ENCODE assay signal across 39 cellular contexts in genomic region chr1:159441360-159441759, GRCh38. TPM values are rescaled to one million over a fixed set of nuclear protein-coding genes. Genes with fewer than 3 reads are reported as not detected.
"Had no signal": no experiment of that assay in that cellular context is flagged by ENCODE, and none has a peak within 500 bp of the region (broad histone marks: within the 10 kb centered on the region; RNA-seq: fewer than 3 reads in every experiment).

No MANE protein-coding gene starts in this region.

- H3K36me3 ChIP-seq: ascending aorta, cardiac muscle cell, colonic mucosa, gastrocnemius medialis, right lobe of liver, stomach, tibial nerve had no signal

- DNase-seq: activated CD4-positive, alpha-beta memory T cell treated with anti-CD3 and anti-CD28 coated beads for 36 hours; activated CD4-positive, alpha-beta T cell treated with anti-CD3 and anti-CD28 coated beads, Interleukin-2, amount 10 ng/mL, durations not matched to agents 24 days and 14 days; activated CD4-positive, CD25-positive, alpha-beta regulatory T cell treated with anti-CD3 and anti-CD28 coated beads, Interleukin-2, amount 50 U/mL, for 72 hours; activated CD8-positive, alpha-beta memory T cell treated with anti-CD3 and anti-CD28 coated beads, Interleukin-2, amount 50 U/mL, for 4 hours; activated gamma-delta T cell; activated naive CD4-positive, alpha-beta T cell treated with anti-CD3 and anti-CD28 coated beads, Interleukin-2, amount 10 ng/mL, durations not matched to agents 7 days and 5 days; activated naive CD8-positive, alpha-beta T cell treated with anti-CD3 and anti-CD28 coated beads, Interleukin-2, amount 10 ng/mL, durations not matched to agents 7 days and 5 days; activated T-cell treated with anti-CD3 and anti-CD28 coated beads, Interleukin-2, amount 50 U/mL, for 1 hour; cerebellar nuclear complex; colonic mucosa; dorsolateral prefrontal cortex; effector memory CD4-positive, alpha-beta T cell; erythroblast; gastrocnemius medialis; left cardiac atrium; left ventricle myocardium superior; right lobe of liver; stimulated activated CD4-positive, alpha-beta T cell treated with anti-CD3 and anti-CD28 coated beads, Interleukin-4, amount 100 ng/mL, for 4 hours; stimulated activated CD8-positive, alpha-beta memory T cell treated with anti-CD3 and anti-CD28 coated beads, Interleukin-4, amount 100 ng/mL, for 48 hours; stomach; T1000 had no signal

- H3K4me1 Mint-ChIP-seq: activated CD4-positive, alpha-beta T cell treated with anti-CD3 and anti-CD28 coated beads, Interleukin-2, amount 10 ng/mL, durations not matched to agents 24 days and 14 days; activated naive CD4-positive, alpha-beta T cell treated with anti-CD3 and anti-CD28 coated beads, Interleukin-2, amount 10 ng/mL, durations not matched to agents 7 days and 5 days; activated naive CD8-positive, alpha-beta T cell treated with anti-CD3 and anti-CD28 coated beads, Interleukin-2, amount 10 ng/mL, durations not matched to agents 7 days and 5 days; brain; nephron had no signal

- H3K27ac Mint-ChIP-seq: activated CD4-positive, alpha-beta memory T cell treated with anti-CD3 and anti-CD28 coated beads for 36 hours; activated CD4-positive, alpha-beta T cell treated with anti-CD3 and anti-CD28 coated beads, Interleukin-2, amount 10 ng/mL, durations not matched to agents 24 days and 14 days; activated naive CD4-positive, alpha-beta T cell treated with anti-CD3 and anti-CD28 coated beads, Interleukin-2, amount 10 ng/mL, durations not matched to agents 7 days and 5 days; activated naive CD8-positive, alpha-beta T cell treated with anti-CD3 and anti-CD28 coated beads, Interleukin-2, amount 10 ng/mL, durations not matched to agents 7 days and 5 days; activated T-helper 1 cell treated with anti-CD3 and anti-CD28 coated beads, Interleukin-12 subunit alpha, Interleukin-12 subunit beta, Interleukin-2, Interleukin-4 antibody, amounts not matched to agents 30 ng/mL and 10 ng/mL and 1 ng/mL, durations not matched to agents 14 hours and 24 hours and 36 hours; brain; stimulated activated memory B cell treated with anti-CD40 and anti-IgM and Interleukin-4, amounts not matched to agents 10 μg/mL and 1 μg/mL and 100 μg/mL, for 72 hours had no signal

- H2AFZ ChIP-seq: hepatocyte had no signal

- H3K9me3 Mint-ChIP-seq: activated CD4-positive, alpha-beta memory T cell treated with anti-CD3 and anti-CD28 coated beads for 36 hours; activated CD4-positive, alpha-beta T cell treated with anti-CD3 and anti-CD28 coated beads, Interleukin-2, amount 10 ng/mL, durations not matched to agents 24 days and 14 days; activated naive CD4-positive, alpha-beta T cell treated with anti-CD3 and anti-CD28 coated beads, Interleukin-2, amount 10 ng/mL, durations not matched to agents 7 days and 5 days; activated naive CD8-positive, alpha-beta T cell treated with anti-CD3 and anti-CD28 coated beads, Interleukin-2, amount 10 ng/mL, durations not matched to agents 7 days and 5 days; activated T-helper 1 cell treated with anti-CD3 and anti-CD28 coated beads, Interleukin-12 subunit alpha, Interleukin-12 subunit beta, Interleukin-2, Interleukin-4 antibody, amounts not matched to agents 30 ng/mL and 10 ng/mL and 1 ng/mL, durations not matched to agents 14 hours and 24 hours and 36 hours; nephron; stimulated activated memory B cell treated with anti-CD40 and anti-IgM and Interleukin-4, amounts not matched to agents 10 μg/mL and 1 μg/mL and 100 μg/mL, for 72 hours had no signal

- H3K9me3 ChIP-seq: ascending aorta, colonic mucosa, gastrocnemius medialis, right lobe of liver, stomach, tibial nerve had no signal

- H3K27me3 ChIP-seq: ascending aorta, cardiac muscle cell, colonic mucosa, gastrocnemius medialis, hepatocyte, right lobe of liver, stomach, tibial nerve had no signal

- H3K27me3 Mint-ChIP-seq: activated naive CD4-positive, alpha-beta T cell treated with anti-CD3 and anti-CD28 coated beads, Interleukin-2, amount 10 ng/mL, durations not matched to agents 7 days and 5 days had no signal

- H3K27ac ChIP-seq: ascending aorta, cardiac muscle cell, colonic mucosa, gastrocnemius medialis, hepatocyte, stomach, tibial nerve had no signal

- H3K4me2 ChIP-seq: hepatocyte had no signal

- H3K4me1 ChIP-seq: ascending aorta, colonic mucosa, gastrocnemius medialis, stomach, tibial nerve had no signal

- H3K79me2 ChIP-seq: hepatocyte had no signal

- H3K4me3 Mint-ChIP-seq: activated CD4-positive, alpha-beta memory T cell treated with anti-CD3 and anti-CD28 coated beads for 36 hours; activated CD4-positive, alpha-beta T cell treated with anti-CD3 and anti-CD28 coated beads, Interleukin-2, amount 10 ng/mL, durations not matched to agents 24 days and 14 days; activated naive CD4-positive, alpha-beta T cell treated with anti-CD3 and anti-CD28 coated beads, Interleukin-2, amount 10 ng/mL, durations not matched to agents 7 days and 5 days; activated naive CD8-positive, alpha-beta T cell treated with anti-CD3 and anti-CD28 coated beads, Interleukin-2, amount 10 ng/mL, durations not matched to agents 7 days and 5 days; activated T-helper 1 cell treated with anti-CD3 and anti-CD28 coated beads, Interleukin-12 subunit alpha, Interleukin-12 subunit beta, Interleukin-2, Interleukin-4 antibody, amounts not matched to agents 30 ng/mL and 10 ng/mL and 1 ng/mL, durations not matched to agents 14 hours and 24 hours and 36 hours; brain; nephron; stimulated activated memory B cell treated with anti-CD40 and anti-IgM and Interleukin-4, amounts not matched to agents 10 μg/mL and 1 μg/mL and 100 μg/mL, for 72 hours had no signal

- ATAC-seq: gastrocnemius medialis; left cardiac atrium; left ventricle myocardium superior; right lobe of liver; stimulated activated memory B cell treated with anti-CD40 and anti-IgM and Interleukin-4, amounts not matched to agents 10 μg/mL and 1 μg/mL and 100 μg/mL, for 72 hours had no signal

- H3K36me3 Mint-ChIP-seq: activated CD4-positive, alpha-beta memory T cell treated with anti-CD3 and anti-CD28 coated beads for 36 hours; activated naive CD4-positive, alpha-beta T cell treated with anti-CD3 and anti-CD28 coated beads, Interleukin-2, amount 10 ng/mL, durations not matched to agents 7 days and 5 days; activated naive CD8-positive, alpha-beta T cell treated with anti-CD3 and anti-CD28 coated beads, Interleukin-2, amount 10 ng/mL, durations not matched to agents 7 days and 5 days; brain; stimulated activated memory B cell treated with anti-CD40 and anti-IgM and Interleukin-4, amounts not matched to agents 10 μg/mL and 1 μg/mL and 100 μg/mL, for 72 hours had no signal

- H3K4me3 ChIP-seq: ascending aorta, cardiac muscle cell, colonic mucosa, dorsolateral prefrontal cortex, gastrocnemius medialis, hepatocyte, right lobe of liver, skin epidermis, stomach, tibial nerve had no signal

RNA-seq across cellular contexts. Expression of gene OR10J1, which starts 1.8 kb away (rescaled TPM):
- total RNA-seq: activated CD4-positive, alpha-beta memory T cell treated with anti-CD3 and anti-CD28 coated beads for 36 hours; activated CD4-positive, alpha-beta T cell treated with anti-CD3 and anti-CD28 coated beads, Interleukin-2, amount 10 ng/mL, durations not matched to agents 24 days and 14 days; activated CD8-positive, alpha-beta memory T cell treated with anti-CD3 and anti-CD28 coated beads for 36 hours; activated naive CD8-positive, alpha-beta T cell treated with anti-CD3 and anti-CD28 coated beads, Interleukin-2, amount 10 ng/mL, durations not matched to agents 7 days and 5 days; activated T-helper 1 cell treated with anti-CD3 and anti-CD28 coated beads, Interleukin-12 subunit alpha, Interleukin-12 subunit beta, Interleukin-2, Interleukin-4 antibody, amounts not matched to agents 30 ng/mL and 10 ng/mL and 1 ng/mL, durations not matched to agents 14 hours and 24 hours and 36 hours; ascending aorta; cardiac muscle cell; colonic mucosa; gastrocnemius medialis; hepatocyte; left cardiac atrium; left ventricle myocardium superior; lung microvascular endothelial cell; mucosa of gallbladder; osteoblast; posterior vena cava; renal cortical epithelial cell; right lobe of liver; stomach; temporal lobe; tibial nerve; ureter had no signal
- polyA plus RNA-seq: cardiac muscle cell, hepatocyte, keratinocyte, stomach had no signal

RNA-seq across cellular contexts. Expression of gene OR10J4, which starts 9.4 kb away (rescaled TPM):
- total RNA-seq: activated CD4-positive, alpha-beta memory T cell treated with anti-CD3 and anti-CD28 coated beads for 36 hours; activated CD4-positive, alpha-beta T cell treated with anti-CD3 and anti-CD28 coated beads, Interleukin-2, amount 10 ng/mL, durations not matched to agents 24 days and 14 days; activated CD8-positive, alpha-beta memory T cell treated with anti-CD3 and anti-CD28 coated beads for 36 hours; activated naive CD8-positive, alpha-beta T cell treated with anti-CD3 and anti-CD28 coated beads, Interleukin-2, amount 10 ng/mL, durations not matched to agents 7 days and 5 days; activated T-helper 1 cell treated with anti-CD3 and anti-CD28 coated beads, Interleukin-12 subunit alpha, Interleukin-12 subunit beta, Interleukin-2, Interleukin-4 antibody, amounts not matched to agents 30 ng/mL and 10 ng/mL and 1 ng/mL, durations not matched to agents 14 hours and 24 hours and 36 hours; ascending aorta; cardiac muscle cell; colonic mucosa; dorsolateral prefrontal cortex; gastrocnemius medialis; hepatocyte; left cardiac atrium; left ventricle myocardium superior; lung microvascular endothelial cell; mucosa of gallbladder; osteoblast; posterior vena cava; renal cortical epithelial cell; right lobe of liver; stomach; temporal lobe; tibial nerve; ureter had no signal
- polyA plus RNA-seq: cardiac muscle cell, hepatocyte, keratinocyte, stomach had no signal
